10 cellular contexts compared by ENCODE assay signal in genomic region chr1:10724052-10724494, GRCh38.
A peak's percentile ranks its signal among the peaks of the same experiment; 100 is the strongest.
DNase-seq lines count a peak whose midpoint lies in the region; ATAC-seq, FAIRE-seq and TF ChIP-seq lines count a peak whose summit lies in the region.
"Had no signal": no experiment of that assay in that cellular context is flagged by ENCODE, and none has a peak within 500 bp of the region (broad histone marks: within the 10 kb centered on the region; RNA-seq: fewer than 3 reads in every experiment).

No MANE protein-coding gene starts in this region.

- H3K4me1 Mint-ChIP-seq in activated T-helper 1 cell treated with anti-CD3 and anti-CD28 coated beads, Interleukin-12 subunit alpha, Interleukin-12 subunit beta, Interleukin-2, Interleukin-4 antibody, amounts not matched to agents 30 ng/mL and 10 ng/mL and 1 ng/mL, durations not matched to agents 14 hours and 24 hours and 36 hours (ENCODE audit: low read depth) = no peaks in the 10 kb centered on the region

- no peak for FAIRE-seq in kidney (lab: Jason Lieb, UNC)

- 23% methylated on average over 12 of the region's 12 CpGs for WGBS in aorta, 2 donors

- H3K9me3 Mint-ChIP-seq in activated T-helper 1 cell treated with anti-CD3 and anti-CD28 coated beads, Interleukin-12 subunit alpha, Interleukin-12 subunit beta, Interleukin-2, Interleukin-4 antibody, amounts not matched to agents 30 ng/mL and 10 ng/mL and 1 ng/mL, durations not matched to agents 14 hours and 24 hours and 36 hours = no peaks in the 10 kb centered on the region
- H3K9me3 Mint-ChIP-seq: IgD-negative memory B cell had no signal

- H3K27ac ChIP-seq in WERI-Rb-1 (peak overlapping the region; percentile 88), kidney (ENCODE audit: low read depth in 2 of 2, low read length in 2 of 2) (peak overlapping the region; percentile 56 to 71), aorta (ENCODE audit: low read depth in 1 of 2, low read length in 2 of 2) (peak overlapping the region; percentile 10 to 35)
- H3K27ac ChIP-seq: parathyroid adenoma had no signal

- H3K9ac ChIP-seq in kidney (ENCODE audit: low read length in 2 of 2) = peak overlapping the region in 1 of 2 donors; percentile 34
- H3K9ac ChIP-seq: parathyroid adenoma had no signal

- H3K9me3 ChIP-seq in WERI-Rb-1 (ENCODE audit: severe bottlenecking) = no peaks in the 10 kb centered on the region
- H3K9me3 ChIP-seq in kidney (ENCODE audit: control insufficient read depth in 1 of 2, low read length in 2 of 2) = no peaks in the 10 kb centered on the region
- no peaks in the 10 kb centered on the region for H3K9me3 ChIP-seq in aorta (ENCODE audit: control insufficient read depth, low read length)

- H3K27me3 Mint-ChIP-seq in activated T-helper 1 cell treated with anti-CD3 and anti-CD28 coated beads, Interleukin-12 subunit alpha, Interleukin-12 subunit beta, Interleukin-2, Interleukin-4 antibody, amounts not matched to agents 30 ng/mL and 10 ng/mL and 1 ng/mL, durations not matched to agents 14 hours and 24 hours and 36 hours (ENCODE audit: insufficient read depth) = peaks cover 2% of the 10 kb centered on the region

- intact Hi-C loops in kidney (cut with DNase I) = no loop called here
- intact Hi-C loops in aorta (cut with DNase I) = no loop called here
- intact Hi-C loops in activated T-helper 1 cell treated with anti-CD3 and anti-CD28 coated beads, Interleukin-12 subunit alpha, Interleukin-12 subunit beta, Interleukin-2, Interleukin-4 antibody, amounts not matched to agents 30 ng/mL and 10 ng/mL and 1 ng/mL, durations not matched to agents 14 hours and 24 hours and 36 hours (cut with micrococcal nuclease) = no loop called here

- no peaks in the 10 kb centered on the region for H3K36me3 Mint-ChIP-seq in activated T-helper 1 cell treated with anti-CD3 and anti-CD28 coated beads, Interleukin-12 subunit alpha, Interleukin-12 subunit beta, Interleukin-2, Interleukin-4 antibody, amounts not matched to agents 30 ng/mL and 10 ng/mL and 1 ng/mL, durations not matched to agents 14 hours and 24 hours and 36 hours (ENCODE audit: low read depth)
- H3K36me3 Mint-ChIP-seq: IgD-negative memory B cell had no signal

- no peak for TF ChIP-seq CTCF in WERI-Rb-1 (IDR thresholded peaks at IDR 0.05; ENCODE audit: low read depth, low read length)
- TF ChIP-seq CTCF in kidney (IDR thresholded peaks at IDR 0.05; ENCODE audit: borderline replicate concordance, extremely low read depth, insufficient read depth) = no peak

- no peak overlapping the region for H3K4me3 Mint-ChIP-seq in activated T-helper 1 cell treated with anti-CD3 and anti-CD28 coated beads, Interleukin-12 subunit alpha, Interleukin-12 subunit beta, Interleukin-2, Interleukin-4 antibody, amounts not matched to agents 30 ng/mL and 10 ng/mL and 1 ng/mL, durations not matched to agents 14 hours and 24 hours and 36 hours
- H3K4me3 Mint-ChIP-seq: IgD-negative memory B cell had no signal

- peaks cover 4% of the 10 kb centered on the region; the same call in 1 of the 2 replicates for H3K36me3 ChIP-seq in WERI-Rb-1
- no peaks in the 10 kb centered on the region for H3K36me3 ChIP-seq in kidney (ENCODE audit: control insufficient read depth in 1 of 2, insufficient read depth in 2 of 2, low read length in 2 of 2)
- no peaks in the 10 kb centered on the region for H3K36me3 ChIP-seq in aorta (ENCODE audit: control insufficient read depth in 1 of 2, insufficient read depth in 2 of 2, low read length in 1 of 2)

- no peak overlapping the region for H3K27ac Mint-ChIP-seq in activated T-helper 1 cell treated with anti-CD3 and anti-CD28 coated beads, Interleukin-12 subunit alpha, Interleukin-12 subunit beta, Interleukin-2, Interleukin-4 antibody, amounts not matched to agents 30 ng/mL and 10 ng/mL and 1 ng/mL, durations not matched to agents 14 hours and 24 hours and 36 hours

- H3K4me1 ChIP-seq in kidney (ENCODE audit: control insufficient read depth in 1 of 2, insufficient read depth in 1 of 2, low read depth in 1 of 2, low read length in 2 of 2) (peaks cover 35 to 49% of the 10 kb centered on the region in 2 donors), aorta (ENCODE audit: control insufficient read depth in 1 of 2, insufficient read depth in 2 of 2, low read length in 2 of 2) (no peaks in the 10 kb centered on the region)
- H3K4me1 ChIP-seq: parathyroid adenoma had no signal

- ATAC-seq in aorta (ENCODE audit: low FRiP score) = peak; percentile 16

- peak; percentile 46 for DNase-seq in NCI-H82 (lab: John Stamatoyannopoulos, UW)
- DNase-seq in NCI-H82 treated with DMSO at 0.1 percent for 48 hours (lab: John Stamatoyannopoulos, UW; ENCODE audit: unreplicated experiment) = no peak
- DNase-seq in WERI-Rb-1 = peak; percentile 39
- DNase-seq in kidney = no peak
- peak in 1 of 2 donors; percentile 81 for DNase-seq in aorta
- no peak for DNase-seq in HUDEP-2 (lab: John Stamatoyannopoulos, UW; ENCODE audit: unreplicated experiment in 76 of 76)
- no peak for DNase-seq in activated gamma-delta T cell (lab: John Stamatoyannopoulos, UW)
- DNase-seq in activated T-helper 1 cell treated with anti-CD3 and anti-CD28 coated beads, Interleukin-12 subunit alpha, Interleukin-12 subunit beta, Interleukin-2, Interleukin-4 antibody, amounts not matched to agents 30 ng/mL and 10 ng/mL and 1 ng/mL, durations not matched to agents 14 hours and 24 hours and 36 hours (ENCODE audit: low spot score) = no peak

- H3K4me3 ChIP-seq in WERI-Rb-1 (ENCODE audit: low read depth, low read length) = no peak overlapping the region
- H3K4me3 ChIP-seq in kidney (ENCODE audit: low read length in 2 of 2) = no peak overlapping the region
- H3K4me3 ChIP-seq in aorta (ENCODE audit: low read length in 2 of 2) = no peak overlapping the region

- no peaks in the 10 kb centered on the region for H3K27me3 ChIP-seq in WERI-Rb-1 (ENCODE audit: insufficient read depth, low read depth, severe bottlenecking)
- no peaks in the 10 kb centered on the region for H3K27me3 ChIP-seq in aorta (ENCODE audit: control insufficient read depth in 1 of 2, insufficient read depth in 2 of 2, low read length in 1 of 2)

Comparison
In these comparisons a context has a peak if more than half of its experiments do, and no peak if none do; other contexts are left out.
1. DNase-seq: peak in NCI-H82 (single experiment) and WERI-Rb-1 (single experiment); none in NCI-H82 treated with DMSO at 0.1 percent for 48 hours (single experiment), kidney (single experiment), HUDEP-2 (0 of 76), activated gamma-delta T cell (single experiment) and activated T-helper 1 cell treated with anti-CD3 and anti-CD28 coated beads, Interleukin-12 subunit alpha, Interleukin-12 subunit beta, Interleukin-2, Interleukin-4 antibody, amounts not matched to agents 30 ng/mL and 10 ng/mL and 1 ng/mL, durations not matched to agents 14 hours and 24 hours and 36 hours (single experiment).
2. H3K27ac ChIP-seq: peak in every context shown above with its lines; median percentile 88 in WERI-Rb-1; 64 in kidney; 22 in aorta.